ENCODE assay signal across 15 cellular contexts in genomic region chr19:35476149-35476548, GRCh38. TPM values are rescaled to one million over a fixed set of nuclear protein-coding genes. Genes with fewer than 3 reads are reported as not detected.
DNase-seq lines count a peak whose midpoint lies in the region; ATAC-seq, FAIRE-seq and TF ChIP-seq lines count a peak whose summit lies in the region.
"Had no signal": no experiment of that assay in that cellular context is flagged by ENCODE, and none has a peak within 500 bp of the region (broad histone marks: within the 10 kb centered on the region; RNA-seq: fewer than 3 reads in every experiment).

No MANE protein-coding gene starts in this region.

- H3K4me1 Mint-ChIP-seq in type B pancreatic cell (ENCODE audit: unreplicated experiment) = no peaks in the 10 kb centered on the region
- H3K4me1 Mint-ChIP-seq: central memory CD8-positive, alpha-beta T cell had no signal

- CTCF ChIA-PET in HepG2 (lab: Yijun Ruan, JAX; ENCODE audit: low intra/inter-chr PET ratio, low total read pairs) = no interaction called here

- peaks cover 27% of the 10 kb centered on the region for H3K4me1 ChIP-seq in HepG2 (ENCODE audit: insufficient read depth, low read length)
- no peaks in the 10 kb centered on the region for H3K4me1 ChIP-seq in right lobe of liver

- no peaks in the 10 kb centered on the region for H3K27me3 Mint-ChIP-seq in type B pancreatic cell

- TF ChIP-seq POLR2A in HepG2 (IDR thresholded peaks at IDR 0.05; ENCODE audit: insufficient read depth in 1 of 2, low read depth in 2 of 2, low read length in 2 of 2) = no peak
- no peak for TF ChIP-seq POLR2A in right lobe of liver (IDR thresholded peaks at IDR 0.05)

- intact Hi-C loops in HepG2 (cut with micrococcal nuclease; ENCODE audit: unreplicated experiment) (no loop called here), right lobe of liver (cut with DNase I) (loop anchor here in 1 of 2 donors (10.0 kb wide), 2 partner anchors 61 to 131 kb away; partner anchors contain the start of gene FFAR1)

- no peak overlapping the region for H3K4me3 Mint-ChIP-seq in type B pancreatic cell
- H3K4me3 Mint-ChIP-seq: central memory CD8-positive, alpha-beta T cell had no signal

- H3K27ac Mint-ChIP-seq in type B pancreatic cell = no peak overlapping the region

- H3K27ac ChIP-seq in HepG2 (ENCODE audit: extremely low read length, insufficient read depth, low read length) = no peak overlapping the region
- H3K27ac ChIP-seq in right lobe of liver = no peak overlapping the region
- H3K27ac ChIP-seq: HL-60, SK-N-MC had no signal

- H3K4me2 ChIP-seq in HepG2 (ENCODE audit: low read depth, low read length) = no peak overlapping the region

- no peaks in the 10 kb centered on the region for H3K36me3 ChIP-seq in HepG2 (replicated peaks in 1 of 2; ENCODE audit: control insufficient read depth in 1 of 2, insufficient read depth in 2 of 2, low read length in 2 of 2)
- no peaks in the 10 kb centered on the region for H3K36me3 ChIP-seq in right lobe of liver
- no peaks in the 10 kb centered on the region for H3K36me3 ChIP-seq in bronchial epithelial cell (ENCODE audit: control insufficient read depth, insufficient read depth, low read length)

- POLR2A ChIA-PET in HepG2 (lab: Yijun Ruan, JAX) = no interaction called here

- H3K36me3 Mint-ChIP-seq in type B pancreatic cell = no peaks in the 10 kb centered on the region

- peak; percentile 32 for TF ChIP-seq CTCF in HepG2 (CRISPR knock-in tag; IDR thresholded peaks at IDR 0.05)
- peak in 1 of 4 donors; percentile 11 for TF ChIP-seq CTCF in right lobe of liver (IDR thresholded peaks at IDR 0.05)
- TF ChIP-seq CTCF in bronchial epithelial cell (IDR thresholded peaks at IDR 0.05; ENCODE audit: insufficient read depth, low read length, severe bottlenecking) = peak; percentile 12
- TF ChIP-seq CTCF in type B pancreatic cell (conservative IDR thresholded peaks at IDR 0.05) = peak; percentile 34

- no peaks in the 10 kb centered on the region for H4K20me1 ChIP-seq in HepG2 (ENCODE audit: insufficient read depth, low read length)

- H3K9me3 ChIP-seq in HepG2 (ENCODE audit: low read length) = no peaks in the 10 kb centered on the region
- H3K9me3 ChIP-seq in right lobe of liver = no peaks in the 10 kb centered on the region

- WGBS in HepG2 (ENCODE audit: low lambda C conversion rate) = 56% methylated on average over 4 of the region's 4 CpGs
- 77% methylated on average over 4 of the region's 4 CpGs for WGBS in right lobe of liver (ENCODE audit: insufficient coverage, low coverage, low lambda C conversion rate, missing lambda C conversion rate)

- H3K9ac ChIP-seq in HepG2 (ENCODE audit: insufficient read depth, low read depth, low read length) = no peak overlapping the region

- no peak overlapping the region for H2AFZ ChIP-seq in HepG2 (ENCODE audit: low read length)

- in situ Hi-C loops in HepG2 (cut with HindIII; ENCODE audit: extremely low pct_ligation_motif_present, low pct_unique_long_range_greater_than_20kb) = no loop called here

- DNase-seq in HepG2 (ENCODE audit: low spot score) = no peak
- DNase-seq in right lobe of liver = no peak
- peak; percentile 24 for DNase-seq in HT-29 (ENCODE audit: low spot score)
- DNase-seq in bronchial epithelial cell (ENCODE audit: low read depth) = no peak
- DNase-seq in type B pancreatic cell (ENCODE audit: extremely low spot score, unreplicated experiment) = no peak
- DNase-seq in dermis blood vessel endothelial cell = no peak
- no peak for DNase-seq in activated CD4-positive, CD25-positive, alpha-beta regulatory T cell (lab: John Stamatoyannopoulos, UW)
- DNase-seq in activated CD4-positive, CD25-positive, alpha-beta regulatory T cell treated with anti-CD3 and anti-CD28 coated beads, Interleukin-2, amount 50 U/mL, for 72 hours = no peak
- DNase-seq: activated gamma-delta T cell, erythroblast, GF-D8, midbrain had no signal

- H3K4me3 ChIP-seq in HepG2 (replicated peaks in 1 of 3; ENCODE audit: insufficient read depth in 1 of 3, low read depth in 2 of 3, low read length in 3 of 3) = no peak overlapping the region
- no peak overlapping the region for H3K4me3 ChIP-seq in right lobe of liver
- H3K4me3 ChIP-seq in bronchial epithelial cell (ENCODE audit: low read depth, low read length) = no peak overlapping the region
- H3K4me3 ChIP-seq: SK-N-MC had no signal

- no peaks in the 10 kb centered on the region for H3K27me3 ChIP-seq in HepG2 (ENCODE audit: control insufficient read depth in 1 of 2, insufficient read depth in 2 of 2, low read length in 2 of 2)
- H3K27me3 ChIP-seq in right lobe of liver = no peaks in the 10 kb centered on the region
- H3K27me3 ChIP-seq in bronchial epithelial cell (ENCODE audit: control insufficient read depth, insufficient read depth, low read length) = no peaks in the 10 kb centered on the region

- TF ChIP-seq RAD21 in HepG2 (CRISPR knock-in tag; IDR thresholded peaks at IDR 0.05) = no peak

- no TSS peak for BruUV-seq in HepG2 (replicated peaks; lab: Mats Ljungman, UMichigan)

- TF ChIP-seq EP300 in HepG2 (IDR thresholded peaks at IDR 0.05; ENCODE audit: low read depth in 2 of 2, low read length in 2 of 2) (no peak), HepG2 (CRISPR knock-in tag; IDR thresholded peaks at IDR 0.05; ENCODE audit: borderline replicate concordance) (no peak)

- FAIRE-seq in HepG2 (lab: Jason Lieb, UNC) = no peak
- no peak for FAIRE-seq in bronchial epithelial cell (lab: Jason Lieb, UNC)

- no peaks in the 10 kb centered on the region for H3K79me2 ChIP-seq in HepG2 (ENCODE audit: insufficient read depth, low read length)

- H3K9me3 Mint-ChIP-seq in type B pancreatic cell = no peaks in the 10 kb centered on the region
- H3K9me3 Mint-ChIP-seq: central memory CD8-positive, alpha-beta T cell had no signal

- no peak for ATAC-seq in HepG2
- ATAC-seq in right lobe of liver = no peak

RNA-seq across cellular contexts. Expression of gene KRTDAP, which starts 14.1 kb away (rescaled TPM):
- total RNA-seq in HepG2 (2016; rRNA removed; fragmentation: Illumina TruSeq; extraction: Trizol) (0.86 TPM in 1 of 2 replicates, not detected in the other), right lobe of liver (not detected), bronchial epithelial cell (1.4 TPM in 1 of 2 replicates, not detected in the other), type B pancreatic cell (ENCODE audit: low replicate concordance) (0.80 and 2.0 TPM in 2 replicates), dermis blood vessel endothelial cell (not detected in 2 replicates)
- 1.0 and 1.2 TPM in 2 replicates for total RNA-seq in HepG2 (2016; cell fraction: cytosol; rRNA removed; fragmentation: Illumina TruSeq; extraction: Trizol; ENCODE audit: low read depth)
- not detected in 2 replicates for total RNA-seq in HepG2 (2016; cell fraction: insoluble cytoplasmic fraction; rRNA removed; fragmentation: Illumina TruSeq; extraction: Trizol)
- total RNA-seq in HepG2 (2016; cell fraction: membrane; rRNA removed; fragmentation: Illumina TruSeq; extraction: Trizol) = 0.55 and 0.80 TPM in 2 replicates
- total RNA-seq in HepG2 (2016; cell fraction: nucleus; rRNA removed; fragmentation: Illumina TruSeq; extraction: Trizol) = 1.1 TPM in 1 of 2 replicates, not detected in the other
- 0.67 and 1.5 TPM in 2 replicates for polyA plus RNA-seq in HepG2 (2011; rRNA removed)
- 0.24 and 0.36 TPM in 2 replicates for polyA plus RNA-seq in HepG2 (2011; cell fraction: cytosol; rRNA removed)
- polyA plus RNA-seq in HepG2 (2011; cell fraction: nucleus; rRNA removed) = 1.5 and 1.8 TPM in 2 replicates
- 2.0 TPM in 1 of 2 replicates, not detected in the other for polyA plus RNA-seq in HepG2 (2012)
- 0.45 and 0.46 TPM in 2 replicates for polyA plus RNA-seq in HepG2 (2016; cell fraction: cytosol; fragmentation: Illumina TruSeq; extraction: Trizol; ENCODE audit: low read depth)
- 0.96 TPM in 1 of 2 replicates, not detected in the other for polyA plus RNA-seq in HepG2 (2016; cell fraction: insoluble cytoplasmic fraction; fragmentation: Illumina TruSeq; extraction: Trizol; ENCODE audit: low read depth)
- 0.77 TPM in 1 of 2 replicates, not detected in the other for polyA plus RNA-seq in HepG2 (2016; cell fraction: membrane; fragmentation: Illumina TruSeq; extraction: Trizol; ENCODE audit: low read depth)
- 2.1 TPM in 1 of 2 replicates, not detected in the other for polyA plus RNA-seq in HepG2 (2016; cell fraction: nucleus; fragmentation: Illumina TruSeq; extraction: Trizol; ENCODE audit: insufficient read depth, low read depth)
- polyA minus RNA-seq in HepG2 (2011; rRNA and poly(A)+ RNA removed; ENCODE audit: low replicate concordance) = not detected in 2 replicates
- not detected in 2 replicates for polyA minus RNA-seq in HepG2 (2011; cell fraction: cytosol; rRNA and poly(A)+ RNA removed)
- not detected in 2 replicates for polyA minus RNA-seq in HepG2 (2011; cell fraction: nucleus; rRNA and poly(A)+ RNA removed)
- total RNA-seq in HT-29 (2014; rRNA removed; shearing (Covaris generic)) = not detected in 2 replicates

RNA-seq across cellular contexts. Expression of gene FFAR2, which starts 28.1 kb away (rescaled TPM):
- not detected in 2 replicates for total RNA-seq in HepG2 (2016; rRNA removed; fragmentation: Illumina TruSeq; extraction: Trizol)
- total RNA-seq in HepG2 (2016; cell fraction: cytosol; rRNA removed; fragmentation: Illumina TruSeq; extraction: Trizol; ENCODE audit: low read depth) = not detected in 2 replicates
- total RNA-seq in HepG2 (2016; cell fraction: insoluble cytoplasmic fraction; rRNA removed; fragmentation: Illumina TruSeq; extraction: Trizol) = not detected in 2 replicates
- not detected in 2 replicates for total RNA-seq in HepG2 (2016; cell fraction: membrane; rRNA removed; fragmentation: Illumina TruSeq; extraction: Trizol)
- not detected in 2 replicates for total RNA-seq in HepG2 (2016; cell fraction: nucleus; rRNA removed; fragmentation: Illumina TruSeq; extraction: Trizol)
- 0.12 and 0.30 TPM in 2 replicates for polyA plus RNA-seq in HepG2 (2011; rRNA removed)
- polyA plus RNA-seq in HepG2 (2011; cell fraction: cytosol; rRNA removed) = 0.03 and 0.14 TPM in 2 replicates
- polyA plus RNA-seq in HepG2 (2011; cell fraction: nucleus; rRNA removed) = 0.12 TPM in 1 of 2 replicates, not detected in the other
- polyA plus RNA-seq in HepG2 (2012) = 0.31 and 1.2 TPM in 2 replicates
- polyA plus RNA-seq in HepG2 (2016; cell fraction: cytosol; fragmentation: Illumina TruSeq; extraction: Trizol; ENCODE audit: low read depth) = not detected in 2 replicates
- polyA plus RNA-seq in HepG2 (2016; cell fraction: insoluble cytoplasmic fraction; fragmentation: Illumina TruSeq; extraction: Trizol; ENCODE audit: low read depth) = not detected in 2 replicates
- not detected in 2 replicates for polyA plus RNA-seq in HepG2 (2016; cell fraction: membrane; fragmentation: Illumina TruSeq; extraction: Trizol; ENCODE audit: low read depth)
- polyA plus RNA-seq in HepG2 (2016; cell fraction: nucleus; fragmentation: Illumina TruSeq; extraction: Trizol; ENCODE audit: insufficient read depth, low read depth) = not detected in 2 replicates
- not detected in 2 replicates for polyA minus RNA-seq in HepG2 (2011; rRNA and poly(A)+ RNA removed; ENCODE audit: low replicate concordance)
- not detected in 2 replicates for polyA minus RNA-seq in HepG2 (2011; cell fraction: cytosol; rRNA and poly(A)+ RNA removed)
- not detected in 2 replicates for polyA minus RNA-seq in HepG2 (2011; cell fraction: nucleus; rRNA and poly(A)+ RNA removed)
- total RNA-seq in right lobe of liver = under 1 TPM in 3 of 6 experiments, not detected in 3; 0.30 to 0.64 (median 0.35) TPM
- total RNA-seq in HT-29 (2014; rRNA removed; shearing (Covaris generic)) = 0.08 and 0.33 TPM in 2 replicates
- total RNA-seq in bronchial epithelial cell = not detected in 2 replicates
- 1.1 and 2.2 TPM in 2 replicates for total RNA-seq in type B pancreatic cell (ENCODE audit: low replicate concordance)
- total RNA-seq in dermis blood vessel endothelial cell = not detected in 2 replicates

RNA-seq across cellular contexts. Expression of gene DMKN, which starts 37.3 kb away (rescaled TPM):
- total RNA-seq in HepG2 (2016; rRNA removed; fragmentation: Illumina TruSeq; extraction: Trizol) (57.0 and 57.1 TPM in 2 replicates), right lobe of liver (1 to 10 TPM; 1.0 to 4.0 (median 2.0) TPM), bronchial epithelial cell (97.4 and 269 TPM in 2 replicates), type B pancreatic cell (ENCODE audit: low replicate concordance) (70.9 and 141 TPM in 2 replicates), dermis blood vessel endothelial cell (0.34 TPM in 1 of 2 replicates, not detected in the other)
- 52.1 and 71.1 TPM in 2 replicates for total RNA-seq in HepG2 (2016; cell fraction: cytosol; rRNA removed; fragmentation: Illumina TruSeq; extraction: Trizol; ENCODE audit: low read depth)
- total RNA-seq in HepG2 (2016; cell fraction: insoluble cytoplasmic fraction; rRNA removed; fragmentation: Illumina TruSeq; extraction: Trizol) = 55.0 and 64.5 TPM in 2 replicates
- total RNA-seq in HepG2 (2016; cell fraction: membrane; rRNA removed; fragmentation: Illumina TruSeq; extraction: Trizol) = 55.0 and 70.4 TPM in 2 replicates
- total RNA-seq in HepG2 (2016; cell fraction: nucleus; rRNA removed; fragmentation: Illumina TruSeq; extraction: Trizol) = 35.2 and 39.1 TPM in 2 replicates
- 50.8 and 71.8 TPM in 2 replicates for polyA plus RNA-seq in HepG2 (2011; rRNA removed)
- 60.5 and 71.9 TPM in 2 replicates for polyA plus RNA-seq in HepG2 (2011; cell fraction: cytosol; rRNA removed)
- 113 and 144 TPM in 2 replicates for polyA plus RNA-seq in HepG2 (2011; cell fraction: nucleus; rRNA removed)
- polyA plus RNA-seq in HepG2 (2012) = 58.5 and 76.3 TPM in 2 replicates
- 63.4 and 84.5 TPM in 2 replicates for polyA plus RNA-seq in HepG2 (2016; cell fraction: cytosol; fragmentation: Illumina TruSeq; extraction: Trizol; ENCODE audit: low read depth)
- polyA plus RNA-seq in HepG2 (2016; cell fraction: insoluble cytoplasmic fraction; fragmentation: Illumina TruSeq; extraction: Trizol; ENCODE audit: low read depth) = 82.8 and 88.3 TPM in 2 replicates
- polyA plus RNA-seq in HepG2 (2016; cell fraction: membrane; fragmentation: Illumina TruSeq; extraction: Trizol; ENCODE audit: low read depth) = 64.6 and 76.3 TPM in 2 replicates
- polyA plus RNA-seq in HepG2 (2016; cell fraction: nucleus; fragmentation: Illumina TruSeq; extraction: Trizol; ENCODE audit: insufficient read depth, low read depth) = 74.9 and 81.7 TPM in 2 replicates
- 16.2 and 41.7 TPM in 2 replicates for polyA minus RNA-seq in HepG2 (2011; rRNA and poly(A)+ RNA removed; ENCODE audit: low replicate concordance)
- polyA minus RNA-seq in HepG2 (2011; cell fraction: cytosol; rRNA and poly(A)+ RNA removed) = 9.2 and 13.4 TPM in 2 replicates
- 36.8 and 59.8 TPM in 2 replicates for polyA minus RNA-seq in HepG2 (2011; cell fraction: nucleus; rRNA and poly(A)+ RNA removed)
- total RNA-seq in HT-29 (2014; rRNA removed; shearing (Covaris generic)) = 7.0 and 8.6 TPM in 2 replicates

RNA-seq across cellular contexts. Expression of gene SBSN, which starts 52.0 kb away (rescaled TPM):
- total RNA-seq in HepG2 (2016; rRNA removed; fragmentation: Illumina TruSeq; extraction: Trizol) (not detected in 2 replicates), right lobe of liver (under 1 TPM in 1 of 6 experiments, not detected in 5; 0.24 TPM), bronchial epithelial cell (9.5 and 107 TPM in 2 replicates), type B pancreatic cell (ENCODE audit: low replicate concordance) (0.53 TPM in 1 of 2 replicates, not detected in the other), dermis blood vessel endothelial cell (0.09 TPM in 1 of 2 replicates, not detected in the other)
- total RNA-seq in HepG2 (2016; cell fraction: cytosol; rRNA removed; fragmentation: Illumina TruSeq; extraction: Trizol; ENCODE audit: low read depth) = not detected in 2 replicates
- total RNA-seq in HepG2 (2016; cell fraction: insoluble cytoplasmic fraction; rRNA removed; fragmentation: Illumina TruSeq; extraction: Trizol) = not detected in 2 replicates
- total RNA-seq in HepG2 (2016; cell fraction: membrane; rRNA removed; fragmentation: Illumina TruSeq; extraction: Trizol) = not detected in 2 replicates
- total RNA-seq in HepG2 (2016; cell fraction: nucleus; rRNA removed; fragmentation: Illumina TruSeq; extraction: Trizol) = not detected in 2 replicates
- polyA plus RNA-seq in HepG2 (2011; rRNA removed) = not detected in 2 replicates
- not detected in 2 replicates for polyA plus RNA-seq in HepG2 (2011; cell fraction: cytosol; rRNA removed)
- polyA plus RNA-seq in HepG2 (2011; cell fraction: nucleus; rRNA removed) = not detected in 2 replicates
- polyA plus RNA-seq in HepG2 (2012) = 0.16 TPM in 1 of 2 replicates, not detected in the other
- not detected in 2 replicates for polyA plus RNA-seq in HepG2 (2016; cell fraction: cytosol; fragmentation: Illumina TruSeq; extraction: Trizol; ENCODE audit: low read depth)
- polyA plus RNA-seq in HepG2 (2016; cell fraction: insoluble cytoplasmic fraction; fragmentation: Illumina TruSeq; extraction: Trizol; ENCODE audit: low read depth) = not detected in 2 replicates
- polyA plus RNA-seq in HepG2 (2016; cell fraction: membrane; fragmentation: Illumina TruSeq; extraction: Trizol; ENCODE audit: low read depth) = not detected in 2 replicates
- not detected in 2 replicates for polyA plus RNA-seq in HepG2 (2016; cell fraction: nucleus; fragmentation: Illumina TruSeq; extraction: Trizol; ENCODE audit: insufficient read depth, low read depth)
- polyA minus RNA-seq in HepG2 (2011; rRNA and poly(A)+ RNA removed; ENCODE audit: low replicate concordance) = not detected in 2 replicates
- polyA minus RNA-seq in HepG2 (2011; cell fraction: cytosol; rRNA and poly(A)+ RNA removed) = not detected in 2 replicates
- polyA minus RNA-seq in HepG2 (2011; cell fraction: nucleus; rRNA and poly(A)+ RNA removed) = not detected in 2 replicates
- total RNA-seq in HT-29 (2014; rRNA removed; shearing (Covaris generic)) = not detected in 2 replicates

RNA-seq across cellular contexts. Expression of gene GAPDHS, which starts 57.1 kb away (rescaled TPM):
- not detected in 2 replicates for total RNA-seq in HepG2 (2016; rRNA removed; fragmentation: Illumina TruSeq; extraction: Trizol)
- total RNA-seq in HepG2 (2016; cell fraction: cytosol; rRNA removed; fragmentation: Illumina TruSeq; extraction: Trizol; ENCODE audit: low read depth) = not detected in 2 replicates
- total RNA-seq in HepG2 (2016; cell fraction: insoluble cytoplasmic fraction; rRNA removed; fragmentation: Illumina TruSeq; extraction: Trizol) = not detected in 2 replicates
- total RNA-seq in HepG2 (2016; cell fraction: membrane; rRNA removed; fragmentation: Illumina TruSeq; extraction: Trizol) = not detected in 2 replicates
- not detected in 2 replicates for total RNA-seq in HepG2 (2016; cell fraction: nucleus; rRNA removed; fragmentation: Illumina TruSeq; extraction: Trizol)
- polyA plus RNA-seq in HepG2 (2011; rRNA removed) = 0.09 TPM in 1 of 2 replicates, not detected in the other
- polyA plus RNA-seq in HepG2 (2011; cell fraction: cytosol; rRNA removed) = not detected in 2 replicates
- not detected in 2 replicates for polyA plus RNA-seq in HepG2 (2011; cell fraction: nucleus; rRNA removed)
- polyA plus RNA-seq in HepG2 (2012) = not detected in 2 replicates
- polyA plus RNA-seq in HepG2 (2016; cell fraction: cytosol; fragmentation: Illumina TruSeq; extraction: Trizol; ENCODE audit: low read depth) = not detected in 2 replicates
- polyA plus RNA-seq in HepG2 (2016; cell fraction: insoluble cytoplasmic fraction; fragmentation: Illumina TruSeq; extraction: Trizol; ENCODE audit: low read depth) = not detected in 2 replicates
- polyA plus RNA-seq in HepG2 (2016; cell fraction: membrane; fragmentation: Illumina TruSeq; extraction: Trizol; ENCODE audit: low read depth) = not detected in 2 replicates
- not detected in 2 replicates for polyA plus RNA-seq in HepG2 (2016; cell fraction: nucleus; fragmentation: Illumina TruSeq; extraction: Trizol; ENCODE audit: insufficient read depth, low read depth)
- polyA minus RNA-seq in HepG2 (2011; rRNA and poly(A)+ RNA removed; ENCODE audit: low replicate concordance) = not detected in 2 replicates
- polyA minus RNA-seq in HepG2 (2011; cell fraction: cytosol; rRNA and poly(A)+ RNA removed) = not detected in 2 replicates
- polyA minus RNA-seq in HepG2 (2011; cell fraction: nucleus; rRNA and poly(A)+ RNA removed) = not detected in 2 replicates
- not detected for total RNA-seq in right lobe of liver
- total RNA-seq in HT-29 (2014; rRNA removed; shearing (Covaris generic)) = not detected in 2 replicates
- total RNA-seq in bronchial epithelial cell = not detected in 2 replicates
- not detected in 2 replicates for total RNA-seq in type B pancreatic cell (ENCODE audit: low replicate concordance)
- not detected in 2 replicates for total RNA-seq in dermis blood vessel endothelial cell
